8 cellular contexts compared by ENCODE assay signal in genomic region chr1:109788695-109789521, GRCh38. TPM values are rescaled to one million over a fixed set of nuclear protein-coding genes. Genes with fewer than 3 reads are reported as not detected.
DNase-seq lines count a peak whose midpoint lies in the region; ATAC-seq, FAIRE-seq and TF ChIP-seq lines count a peak whose summit lies in the region.

No MANE protein-coding gene starts in this region.

- no peak for DNase-seq in CD4-positive, alpha-beta memory T cell
- DNase-seq in HT-29 (ENCODE audit: low spot score) (peak; percentile 51), HepG2 (ENCODE audit: low spot score) (peak; percentile 44), H4 (ENCODE audit: low spot score) (no peak), dedifferentiated amniotic fluid mesenchymal stem cell (ENCODE audit: extremely low spot score) (no peak)
- DNase-seq in activated CD8-positive, alpha-beta T cell treated with anti-CD3 and anti-CD28 coated beads, Interleukin-2, amount 10 ng/mL, durations not matched to agents 7 days and 5 days, result no peak

- CTCF ChIA-PET in CD4-positive, alpha-beta memory T cell (lab: Charles Lee; ENCODE audit: partially characterized antibody), result interaction anchor here (1.2 to 27.8 kb wide), 7 partner anchors 13 to 193 kb away, joined by 3 to 864 read pairs (median 64); partner anchors contain the start of genes AHCYL1 and CSF1
- CTCF ChIA-PET in activated CD8-positive, alpha-beta T cell treated with anti-CD3 and anti-CD28 coated beads, Interleukin-2, amount 10 ng/mL, durations not matched to agents 7 days and 5 days (lab: Charles Lee), result interaction anchor here (0.7 to 27.2 kb wide), 10 partner anchors 11 to 194 kb away, joined by 3 to 1017 read pairs (median 12); partner anchors contain the start of genes AHCYL1 and CSF1
- CTCF ChIA-PET in HepG2 (lab: Yijun Ruan, JAX; ENCODE audit: low intra/inter-chr PET ratio, low total read pairs), result interaction anchor here (1.5 kb wide), 1 partner anchor 12 kb away, joined by 3 read pairs; no protein-coding TSS in a partner anchor

- H3K4me1 Mint-ChIP-seq in CD4-positive, alpha-beta memory T cell, result peaks cover 39 to 82% (median 64%) of the 10 kb centered on the region in 4 donors
- peaks cover 81% of the 10 kb centered on the region for H3K4me1 Mint-ChIP-seq in activated CD8-positive, alpha-beta T cell treated with anti-CD3 and anti-CD28 coated beads, Interleukin-2, amount 10 ng/mL, durations not matched to agents 7 days and 5 days (ENCODE audit: low read depth)

- peak; percentile 63 for TF ChIP-seq CTCF in HepG2 (CRISPR knock-in tag; IDR thresholded peaks at IDR 0.05)

- no peaks in the 10 kb centered on the region for H3K27me3 ChIP-seq in CD4-positive, alpha-beta memory T cell (ENCODE audit: insufficient read depth, low read length)
- H3K27me3 ChIP-seq in HepG2 (ENCODE audit: control insufficient read depth in 1 of 2, insufficient read depth in 2 of 2, low read length in 2 of 2), result peaks cover 0 to 3% of the 10 kb centered on the region in 2 experiments; a peak in 3 of 5 replicates

- no peaks in the 10 kb centered on the region for H3K36me3 ChIP-seq in CD4-positive, alpha-beta memory T cell (ENCODE audit: insufficient read depth, low read length)
- no peaks in the 10 kb centered on the region for H3K36me3 ChIP-seq in HepG2 (replicated peaks in 1 of 2; ENCODE audit: control insufficient read depth in 1 of 2, insufficient read depth in 2 of 2, low read length in 2 of 2)

- in situ Hi-C loops in HepG2 (cut with HindIII; ENCODE audit: extremely low pct_ligation_motif_present, low pct_unique_long_range_greater_than_20kb), result no loop called here

- ATAC-seq in activated CD8-positive, alpha-beta T cell treated with anti-CD3 and anti-CD28 coated beads, Interleukin-2, amount 10 ng/mL, durations not matched to agents 7 days and 5 days, result no peak
- ATAC-seq in HepG2, result peak; percentile 88
- no peak for ATAC-seq in GM21619 (IDR thresholded peaks at IDR 0.05; ENCODE audit: unreplicated experiment)
- ATAC-seq in HG03175 (IDR thresholded peaks at IDR 0.05; ENCODE audit: unreplicated experiment), result no peak

- H3K4me2 ChIP-seq in HepG2 (ENCODE audit: low read depth, low read length), result peak overlapping the region; percentile 90

- H3K79me2 ChIP-seq in HepG2 (ENCODE audit: insufficient read depth, low read length), result no peaks in the 10 kb centered on the region

- H3K27ac ChIP-seq in CD4-positive, alpha-beta memory T cell (ENCODE audit: low read depth, low read length), result no peak overlapping the region
- peak overlapping the region; percentile 11 for H3K27ac ChIP-seq in HepG2 (ENCODE audit: extremely low read length, insufficient read depth, low read length)

- FAIRE-seq in HepG2 (lab: Jason Lieb, UNC), result peak; percentile 62

- BruUV-seq in HepG2 (replicated peaks; lab: Mats Ljungman, UMichigan), result no TSS peak

- peak overlapping the region; percentile 47 for H2AFZ ChIP-seq in HepG2 (ENCODE audit: low read length)

- peak overlapping the region; percentile 30; the same call in 1 of the 2 replicates for H3K9ac ChIP-seq in HepG2 (ENCODE audit: insufficient read depth, low read depth, low read length)

- peak overlapping the region; percentile 13 to 95 (median 83) for H3K27ac Mint-ChIP-seq in CD4-positive, alpha-beta memory T cell
- peak overlapping the region; percentile 96 for H3K27ac Mint-ChIP-seq in activated CD8-positive, alpha-beta T cell treated with anti-CD3 and anti-CD28 coated beads, Interleukin-2, amount 10 ng/mL, durations not matched to agents 7 days and 5 days

- POLR2A ChIA-PET in CD4-positive, alpha-beta memory T cell (lab: Charles Lee; ENCODE audit: partially characterized antibody), result interaction anchor here (1.1 to 6.1 kb wide), 5 partner anchors 12 to 195 kb away, joined by 3 to 91 read pairs (median 18); partner anchors contain the start of gene AHCYL1
- POLR2A ChIA-PET in activated CD8-positive, alpha-beta T cell treated with anti-CD3 and anti-CD28 coated beads, Interleukin-2, amount 10 ng/mL, durations not matched to agents 7 days and 5 days (lab: Charles Lee), result interaction anchor here (0.7 to 1.1 kb wide), 2 partner anchors 195 to 363 kb away, joined by 3 to 5 read pairs; partner anchors contain the start of gene AHCYL1
- POLR2A ChIA-PET in HepG2 (lab: Yijun Ruan, JAX), result no interaction called here

- no peak for TF ChIP-seq POLR2A in HepG2 (IDR thresholded peaks at IDR 0.05; ENCODE audit: insufficient read depth in 1 of 2, low read depth in 2 of 2, low read length in 2 of 2)

- H3K36me3 Mint-ChIP-seq in CD4-positive, alpha-beta memory T cell, result no peaks in the 10 kb centered on the region
- no peaks in the 10 kb centered on the region for H3K36me3 Mint-ChIP-seq in activated CD8-positive, alpha-beta T cell treated with anti-CD3 and anti-CD28 coated beads, Interleukin-2, amount 10 ng/mL, durations not matched to agents 7 days and 5 days (ENCODE audit: low read depth)

- TF ChIP-seq EP300 in HepG2 (IDR thresholded peaks at IDR 0.05; ENCODE audit: low read depth in 2 of 2, low read length in 2 of 2) (no peak), HepG2 (CRISPR knock-in tag; IDR thresholded peaks at IDR 0.05; ENCODE audit: borderline replicate concordance) (no peak)

- no peak overlapping the region for H3K4me3 ChIP-seq in CD4-positive, alpha-beta memory T cell (ENCODE audit: low read length in 2 of 2)
- peak overlapping the region in 2 of 3 experiments; percentile 35 to 44; a peak in 2 of 6 replicates for H3K4me3 ChIP-seq in HepG2 (replicated peaks in 1 of 3; ENCODE audit: insufficient read depth in 1 of 3, low read depth in 2 of 3, low read length in 3 of 3)

- no peaks in the 10 kb centered on the region for H3K9me3 ChIP-seq in CD4-positive, alpha-beta memory T cell (ENCODE audit: control insufficient read depth in 1 of 2, low read length in 2 of 2)
- H3K9me3 ChIP-seq in HepG2 (ENCODE audit: low read length), result no peaks in the 10 kb centered on the region

- H3K27me3 Mint-ChIP-seq in CD4-positive, alpha-beta memory T cell, result no peaks in the 10 kb centered on the region
- H3K27me3 Mint-ChIP-seq in activated CD8-positive, alpha-beta T cell treated with anti-CD3 and anti-CD28 coated beads, Interleukin-2, amount 10 ng/mL, durations not matched to agents 7 days and 5 days (ENCODE audit: low read depth), result no peaks in the 10 kb centered on the region

- intact Hi-C loops in CD4-positive, alpha-beta memory T cell (cut with micrococcal nuclease), result no loop called here
- intact Hi-C loops in HepG2 (cut with micrococcal nuclease; ENCODE audit: unreplicated experiment), result no loop called here

- peaks cover 68% of the 10 kb centered on the region for H3K4me1 ChIP-seq in CD4-positive, alpha-beta memory T cell (ENCODE audit: insufficient read depth, low read length)
- H3K4me1 ChIP-seq in HepG2 (ENCODE audit: insufficient read depth, low read length), result peaks cover 69% of the 10 kb centered on the region

- WGBS in HepG2 (ENCODE audit: low lambda C conversion rate), result 31% methylated on average over 6 of the region's 9 CpGs

- TF ChIP-seq RAD21 in HepG2 (CRISPR knock-in tag; IDR thresholded peaks at IDR 0.05), result 0 out of 2 replicates have a peak, but pooled peaks have one; percentile 18

- no peaks in the 10 kb centered on the region for H4K20me1 ChIP-seq in HepG2 (ENCODE audit: insufficient read depth, low read length)

- peak overlapping the region in 3 of 8 donors; percentile 17 to 71 (median 41) for H3K4me3 Mint-ChIP-seq in CD4-positive, alpha-beta memory T cell
- no peak overlapping the region for H3K4me3 Mint-ChIP-seq in activated CD8-positive, alpha-beta T cell treated with anti-CD3 and anti-CD28 coated beads, Interleukin-2, amount 10 ng/mL, durations not matched to agents 7 days and 5 days

- H3K9me3 Mint-ChIP-seq in CD4-positive, alpha-beta memory T cell, result no peaks in the 10 kb centered on the region
- H3K9me3 Mint-ChIP-seq in activated CD8-positive, alpha-beta T cell treated with anti-CD3 and anti-CD28 coated beads, Interleukin-2, amount 10 ng/mL, durations not matched to agents 7 days and 5 days (ENCODE audit: insufficient read depth), result no peaks in the 10 kb centered on the region

RNA-seq across cellular contexts. Expression of gene EPS8L3, which starts 25.2 kb away (rescaled TPM):
- not detected for total RNA-seq in CD4-positive, alpha-beta memory T cell
- not detected for polyA plus RNA-seq in CD4-positive, alpha-beta memory T cell
- 107 and 120 TPM in 2 replicates for total RNA-seq in HT-29 (2014; rRNA removed; shearing (Covaris generic))
- not detected for total RNA-seq in activated CD8-positive, alpha-beta T cell treated with anti-CD3 and anti-CD28 coated beads, Interleukin-2, amount 10 ng/mL, durations not matched to agents 7 days and 5 days
- 7.6 and 18.2 TPM in 2 replicates for total RNA-seq in HepG2 (2016; rRNA removed; fragmentation: Illumina TruSeq; extraction: Trizol)
- 3.1 and 3.5 TPM in 2 replicates for total RNA-seq in HepG2 (2016; cell fraction: cytosol; rRNA removed; fragmentation: Illumina TruSeq; extraction: Trizol; ENCODE audit: low read depth)
- total RNA-seq in HepG2 (2016; cell fraction: insoluble cytoplasmic fraction; rRNA removed; fragmentation: Illumina TruSeq; extraction: Trizol), result 6.3 and 18.1 TPM in 2 replicates
- 4.6 and 5.1 TPM in 2 replicates for total RNA-seq in HepG2 (2016; cell fraction: membrane; rRNA removed; fragmentation: Illumina TruSeq; extraction: Trizol)
- total RNA-seq in HepG2 (2016; cell fraction: nucleus; rRNA removed; fragmentation: Illumina TruSeq; extraction: Trizol), result 21.5 and 27.6 TPM in 2 replicates
- 106 and 127 TPM in 2 replicates for polyA plus RNA-seq in HepG2 (2011; rRNA removed)
- 24.6 and 30.4 TPM in 2 replicates for polyA plus RNA-seq in HepG2 (2011; cell fraction: cytosol; rRNA removed)
- polyA plus RNA-seq in HepG2 (2011; cell fraction: nucleus; rRNA removed), result 854 and 1,047 TPM in 2 replicates
- 79.1 and 95.8 TPM in 2 replicates for polyA plus RNA-seq in HepG2 (2012)
- polyA plus RNA-seq in HepG2 (2016; cell fraction: cytosol; fragmentation: Illumina TruSeq; extraction: Trizol; ENCODE audit: low read depth), result 3.0 and 3.7 TPM in 2 replicates
- polyA plus RNA-seq in HepG2 (2016; cell fraction: insoluble cytoplasmic fraction; fragmentation: Illumina TruSeq; extraction: Trizol; ENCODE audit: low read depth), result 11.9 and 13.8 TPM in 2 replicates
- polyA plus RNA-seq in HepG2 (2016; cell fraction: membrane; fragmentation: Illumina TruSeq; extraction: Trizol; ENCODE audit: low read depth), result 4.6 and 5.0 TPM in 2 replicates
- polyA plus RNA-seq in HepG2 (2016; cell fraction: nucleus; fragmentation: Illumina TruSeq; extraction: Trizol; ENCODE audit: insufficient read depth, low read depth), result 139 and 140 TPM in 2 replicates
- polyA minus RNA-seq in HepG2 (2011; rRNA and poly(A)+ RNA removed; ENCODE audit: low replicate concordance), result 2.2 and 43.5 TPM in 2 replicates
- 15.7 and 17.0 TPM in 2 replicates for polyA minus RNA-seq in HepG2 (2011; cell fraction: cytosol; rRNA and poly(A)+ RNA removed)
- polyA minus RNA-seq in HepG2 (2011; cell fraction: nucleus; rRNA and poly(A)+ RNA removed), result 107 and 127 TPM in 2 replicates
- total RNA-seq in H4 (2014; rRNA removed; shearing (Covaris generic)), result not detected in 2 replicates

RNA-seq across cellular contexts. Expression of gene GSTM3, which starts 48.1 kb away (rescaled TPM):
- 1 to 10 TPM; 1.2 TPM for total RNA-seq in CD4-positive, alpha-beta memory T cell
- polyA plus RNA-seq in CD4-positive, alpha-beta memory T cell, result 10 to 100 TPM; 25.7 to 44.3 TPM
- not detected in 2 replicates for total RNA-seq in HT-29 (2014; rRNA removed; shearing (Covaris generic))
- 1 to 10 TPM; 5.8 to 7.6 TPM for total RNA-seq in activated CD8-positive, alpha-beta T cell treated with anti-CD3 and anti-CD28 coated beads, Interleukin-2, amount 10 ng/mL, durations not matched to agents 7 days and 5 days
- 127 and 150 TPM in 2 replicates for total RNA-seq in HepG2 (2016; rRNA removed; fragmentation: Illumina TruSeq; extraction: Trizol)
- total RNA-seq in HepG2 (2016; cell fraction: cytosol; rRNA removed; fragmentation: Illumina TruSeq; extraction: Trizol; ENCODE audit: low read depth), result 35.2 and 40.3 TPM in 2 replicates
- 127 and 162 TPM in 2 replicates for total RNA-seq in HepG2 (2016; cell fraction: insoluble cytoplasmic fraction; rRNA removed; fragmentation: Illumina TruSeq; extraction: Trizol)
- 35.2 and 39.0 TPM in 2 replicates for total RNA-seq in HepG2 (2016; cell fraction: membrane; rRNA removed; fragmentation: Illumina TruSeq; extraction: Trizol)
- 49.3 and 64.9 TPM in 2 replicates for total RNA-seq in HepG2 (2016; cell fraction: nucleus; rRNA removed; fragmentation: Illumina TruSeq; extraction: Trizol)
- polyA plus RNA-seq in HepG2 (2011; rRNA removed), result 124 and 142 TPM in 2 replicates
- 105 and 126 TPM in 2 replicates for polyA plus RNA-seq in HepG2 (2011; cell fraction: cytosol; rRNA removed)
- 39.2 and 41.5 TPM in 2 replicates for polyA plus RNA-seq in HepG2 (2011; cell fraction: nucleus; rRNA removed)
- 102 and 104 TPM in 2 replicates for polyA plus RNA-seq in HepG2 (2012)
- polyA plus RNA-seq in HepG2 (2016; cell fraction: cytosol; fragmentation: Illumina TruSeq; extraction: Trizol; ENCODE audit: low read depth), result 37.0 and 38.1 TPM in 2 replicates
- polyA plus RNA-seq in HepG2 (2016; cell fraction: insoluble cytoplasmic fraction; fragmentation: Illumina TruSeq; extraction: Trizol; ENCODE audit: low read depth), result 128 and 138 TPM in 2 replicates
- polyA plus RNA-seq in HepG2 (2016; cell fraction: membrane; fragmentation: Illumina TruSeq; extraction: Trizol; ENCODE audit: low read depth), result 28.9 and 29.1 TPM in 2 replicates
- 66.5 and 79.1 TPM in 2 replicates for polyA plus RNA-seq in HepG2 (2016; cell fraction: nucleus; fragmentation: Illumina TruSeq; extraction: Trizol; ENCODE audit: insufficient read depth, low read depth)
- polyA minus RNA-seq in HepG2 (2011; rRNA and poly(A)+ RNA removed; ENCODE audit: low replicate concordance), result 34.6 and 95.6 TPM in 2 replicates
- polyA minus RNA-seq in HepG2 (2011; cell fraction: cytosol; rRNA and poly(A)+ RNA removed), result 31.6 and 39.1 TPM in 2 replicates
- 15.7 and 24.2 TPM in 2 replicates for polyA minus RNA-seq in HepG2 (2011; cell fraction: nucleus; rRNA and poly(A)+ RNA removed)
- 228 and 275 TPM in 2 replicates for total RNA-seq in H4 (2014; rRNA removed; shearing (Covaris generic))

Comparison
In these comparisons a context has a peak if more than half of its experiments do, and no peak if none do; other contexts are left out.
1. DNase-seq: peak in HT-29 (single experiment) and HepG2 (single experiment); none in CD4-positive, alpha-beta memory T cell (0 of 5), activated CD8-positive, alpha-beta T cell treated with anti-CD3 and anti-CD28 coated beads, Interleukin-2, amount 10 ng/mL, durations not matched to agents 7 days and 5 days (single experiment), H4 (single experiment) and dedifferentiated amniotic fluid mesenchymal stem cell (single experiment).
2. H3K4me3 ChIP-seq: peak in HepG2 (2 of 3); none in CD4-positive, alpha-beta memory T cell (0 of 2).
3. RNA of gene GSTM3, which starts 48.1 kb away (total RNA-seq): 228 to 275 TPM in H4 and 35.2 to 162 TPM in HepG2; 5.8 to 7.6 TPM in activated CD8-positive, alpha-beta T cell treated with anti-CD3 and anti-CD28 coated beads, Interleukin-2, amount 10 ng/mL, durations not matched to agents 7 days and 5 days, 1.2 TPM in CD4-positive, alpha-beta memory T cell and not detected in HT-29; every median in the first group is over 4 times any median in the second.